ENCODE assay signal across 30 cellular contexts in the genomic region with DNA sequence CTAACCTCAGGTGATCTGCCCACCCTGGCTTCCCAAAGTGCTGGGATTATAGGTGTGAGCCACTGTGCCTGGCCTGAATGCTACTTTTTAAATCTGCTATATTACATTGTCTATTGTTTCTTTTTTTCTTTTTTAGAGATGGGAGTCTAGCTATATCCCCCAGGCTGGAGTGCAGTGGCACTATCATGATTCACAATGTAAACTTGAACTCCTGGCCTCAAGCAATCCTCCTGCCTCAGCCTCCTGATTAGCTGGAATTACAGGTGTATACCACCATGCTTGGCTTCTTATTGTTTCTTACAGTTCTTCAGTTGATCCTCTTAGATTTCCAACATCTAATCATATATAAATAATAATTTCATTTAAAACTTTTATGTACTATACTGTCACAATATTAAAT.
"Had no signal": no experiment of that assay in that cellular context is flagged by ENCODE, and none has a peak within 500 bp of the region (broad histone marks: within the 10 kb centered on the region; RNA-seq: fewer than 3 reads in every experiment).

No MANE protein-coding gene starts in this region.

- H3K27ac ChIP-seq: neutrophil, psoas muscle, right lobe of liver, sigmoid colon, suprapubic skin, testis, tibial artery, upper lobe of right lung, uterus had no signal

- H3K27me3 ChIP-seq: neutrophil, pancreas, right lobe of liver, sigmoid colon, suprapubic skin, testis, tibial artery, transverse colon, upper lobe of right lung, uterus had no signal

- H3K9me3 Mint-ChIP-seq: naive B cell; naive thymus-derived CD8-positive, alpha-beta T cell; natural killer cell treated with Interleukin-12 subunit alpha and Interleukin-12 subunit beta and Interleukin-15 and Interleukin-18, amount 100 ng/mL, for 72 hours; nephron progenitor cell; neural crest cell; stimulated activated memory B cell treated with anti-CD40 and anti-IgM and Interleukin-4, amounts not matched to agents 10 μg/mL and 1 μg/mL and 100 μg/mL, for 72 hours; stimulated activated naive CD8-positive, alpha-beta T cell treated with anti-CD3 and anti-CD28 coated beads, Interleukin-15, amount 100 ng/mL, for 72 hours; type B pancreatic cell had no signal

- H3K36me3 Mint-ChIP-seq: naive B cell; naive thymus-derived CD8-positive, alpha-beta T cell; natural killer cell treated with Interleukin-12 subunit alpha and Interleukin-12 subunit beta and Interleukin-15 and Interleukin-18, amount 100 ng/mL, for 72 hours; type B pancreatic cell had no signal

- H3K9me3 ChIP-seq: neutrophil, pancreas, psoas muscle, right lobe of liver, sigmoid colon, suprapubic skin, testis, tibial artery, transverse colon, upper lobe of right lung, uterus had no signal

- H3K27ac Mint-ChIP-seq: naive thymus-derived CD8-positive, alpha-beta T cell; natural killer cell treated with Interleukin-12 subunit alpha and Interleukin-12 subunit beta and Interleukin-15 and Interleukin-18, amount 100 ng/mL, for 72 hours; stimulated activated memory B cell treated with anti-CD40 and anti-IgM and Interleukin-4, amounts not matched to agents 10 μg/mL and 1 μg/mL and 100 μg/mL, for 72 hours; type B pancreatic cell had no signal

- ATAC-seq: naive thymus-derived CD8-positive, alpha-beta T cell; natural killer cell treated with Interleukin-12 subunit alpha and Interleukin-12 subunit beta and Interleukin-15 and Interleukin-18, amount 100 ng/mL, for 72 hours; psoas muscle; right cardiac atrium; right lobe of liver; stimulated activated memory B cell treated with anti-CD40 and anti-IgM and Interleukin-4, amounts not matched to agents 10 μg/mL and 1 μg/mL and 100 μg/mL, for 72 hours; stimulated activated naive CD8-positive, alpha-beta T cell treated with anti-CD3 and anti-CD28 coated beads, Interleukin-15, amount 100 ng/mL, for 72 hours; stimulated activated naive CD8-positive, alpha-beta T cell treated with anti-CD3 and anti-CD28 coated beads, Interleukin-15, Interleukin-2, amounts not matched to agents 100 U/mL and 50 U/mL, for 24 hours; upper lobe of right lung had no signal

- H3K4me1 Mint-ChIP-seq: naive B cell; naive thymus-derived CD8-positive, alpha-beta T cell; neural crest cell; stimulated activated memory B cell treated with anti-CD40 and anti-IgM and Interleukin-4, amounts not matched to agents 10 μg/mL and 1 μg/mL and 100 μg/mL, for 72 hours; stimulated activated naive CD8-positive, alpha-beta T cell treated with anti-CD3 and anti-CD28 coated beads, Interleukin-15, amount 100 ng/mL, for 72 hours had no signal

- H3K4me3 ChIP-seq: pancreas, psoas muscle, right lobe of liver, sigmoid colon, suprapubic skin, testis, tibial artery, transverse colon, upper lobe of right lung, uterus had no signal

- DNase-seq: naive B cell; naive thymus-derived CD8-positive, alpha-beta T cell; nephron progenitor cell; nucleus accumbens; pancreas; psoas muscle; right cardiac atrium; right lobe of liver; sigmoid colon; small intestine; stimulated activated CD4-positive, alpha-beta T cell treated with anti-CD3 and anti-CD28 coated beads, Interleukin-15, amount 100 ng/mL, for 24 hours; stimulated activated CD4-positive, alpha-beta T cell treated with anti-CD3 and anti-CD28 coated beads, Interleukin-2, amount 100 ng/mL, for 24 hours; stimulated activated CD4-positive, alpha-beta T cell treated with anti-CD3 and anti-CD28 coated beads, Interleukin-4, amount 100 ng/mL, for 1 hour; stimulated activated CD4-positive, alpha-beta T cell treated with anti-CD3 and anti-CD28 coated beads, Interleukin-4, amount 100 ng/mL, for 4 hours; stimulated activated CD8-positive, alpha-beta memory T cell treated with anti-CD3 and anti-CD28 coated beads, Interleukin-4, amount 100 ng/mL, for 48 hours; stimulated activated naive CD4-positive, alpha-beta T cell; stimulated activated naive CD8-positive, alpha-beta T cell treated with anti-CD3 and anti-CD28 coated beads, Interleukin-15, amount 100 ng/mL, for 72 hours; stimulated activated naive CD8-positive, alpha-beta T cell treated with anti-CD3 and anti-CD28 coated beads, Interleukin-15, Interleukin-2, amounts not matched to agents 100 U/mL and 50 U/mL, for 24 hours; substantia nigra; testis; tibial artery; transverse colon; upper lobe of right lung; uterus had no signal

- H3K4me3 Mint-ChIP-seq: naive B cell; naive thymus-derived CD8-positive, alpha-beta T cell; natural killer cell treated with Interleukin-12 subunit alpha and Interleukin-12 subunit beta and Interleukin-15 and Interleukin-18, amount 100 ng/mL, for 72 hours; nephron progenitor cell; neural crest cell; stimulated activated memory B cell treated with anti-CD40 and anti-IgM and Interleukin-4, amounts not matched to agents 10 μg/mL and 1 μg/mL and 100 μg/mL, for 72 hours; stimulated activated naive CD8-positive, alpha-beta T cell treated with anti-CD3 and anti-CD28 coated beads, Interleukin-15, amount 100 ng/mL, for 72 hours; type B pancreatic cell had no signal

- H3K27me3 Mint-ChIP-seq: naive B cell; naive thymus-derived CD8-positive, alpha-beta T cell; natural killer cell treated with Interleukin-12 subunit alpha and Interleukin-12 subunit beta and Interleukin-15 and Interleukin-18, amount 100 ng/mL, for 72 hours; stimulated activated memory B cell treated with anti-CD40 and anti-IgM and Interleukin-4, amounts not matched to agents 10 μg/mL and 1 μg/mL and 100 μg/mL, for 72 hours; stimulated activated naive CD8-positive, alpha-beta T cell treated with anti-CD3 and anti-CD28 coated beads, Interleukin-15, amount 100 ng/mL, for 72 hours; type B pancreatic cell had no signal

- H3K36me3 ChIP-seq: neutrophil, pancreas, right lobe of liver, sigmoid colon, suprapubic skin, tibial artery, transverse colon, upper lobe of right lung, uterus had no signal

- H3K4me1 ChIP-seq: psoas muscle, right lobe of liver, sigmoid colon, suprapubic skin, tibial artery, upper lobe of right lung, uterus had no signal
